ENCODE assay signal across 1 cellular context in genomic region chr7:117871778-117872538, GRCh38.
TF ChIP-seq lines count a peak whose summit lies in the region.

No MANE protein-coding gene starts in this region.

TF ChIP-seq in WTC11, 78 proteins besides CTCF, POLR2A, EP300 and RAD21 (continued from another document):
- TF ChIP-seq IRF1 (CRISPR knock-in tag; IDR thresholded peaks at IDR 0.05) (0 out of 2 replicates have a peak, but pooled peaks have one; percentile 28), NFYB (CRISPR knock-in tag; conservative IDR thresholded peaks at IDR 0.05; ENCODE audit: low read depth) (no peak), SMAD4 (CRISPR knock-in tag; IDR thresholded peaks at IDR 0.05) (no peak), ETV6 (CRISPR knock-in tag; IDR thresholded peaks at IDR 0.05) (peak; percentile 83), MYBL2 (CRISPR knock-in tag; IDR thresholded peaks at IDR 0.05) (no peak), PREB (CRISPR knock-in tag; IDR thresholded peaks at IDR 0.05; ENCODE audit: borderline replicate concordance) (no peak), ZNF671 (CRISPR knock-in tag; IDR thresholded peaks at IDR 0.05) (no peak), NR1H2 (CRISPR knock-in tag; IDR thresholded peaks at IDR 0.05) (no peak), ATF1 (CRISPR knock-in tag; IDR thresholded peaks at IDR 0.05) (no peak), NR3C1 (CRISPR knock-in tag; conservative IDR thresholded peaks at IDR 0.05; ENCODE audit: low read depth) (no peak), HMGA2 (CRISPR knock-in tag; IDR thresholded peaks at IDR 0.05) (no peak), ZNF121 (CRISPR knock-in tag; IDR thresholded peaks at IDR 0.05) (no peak), ESRRA (CRISPR knock-in tag; IDR thresholded peaks at IDR 0.05; ENCODE audit: borderline replicate concordance) (no peak)
- TF ChIP-seq, protein P1, sequence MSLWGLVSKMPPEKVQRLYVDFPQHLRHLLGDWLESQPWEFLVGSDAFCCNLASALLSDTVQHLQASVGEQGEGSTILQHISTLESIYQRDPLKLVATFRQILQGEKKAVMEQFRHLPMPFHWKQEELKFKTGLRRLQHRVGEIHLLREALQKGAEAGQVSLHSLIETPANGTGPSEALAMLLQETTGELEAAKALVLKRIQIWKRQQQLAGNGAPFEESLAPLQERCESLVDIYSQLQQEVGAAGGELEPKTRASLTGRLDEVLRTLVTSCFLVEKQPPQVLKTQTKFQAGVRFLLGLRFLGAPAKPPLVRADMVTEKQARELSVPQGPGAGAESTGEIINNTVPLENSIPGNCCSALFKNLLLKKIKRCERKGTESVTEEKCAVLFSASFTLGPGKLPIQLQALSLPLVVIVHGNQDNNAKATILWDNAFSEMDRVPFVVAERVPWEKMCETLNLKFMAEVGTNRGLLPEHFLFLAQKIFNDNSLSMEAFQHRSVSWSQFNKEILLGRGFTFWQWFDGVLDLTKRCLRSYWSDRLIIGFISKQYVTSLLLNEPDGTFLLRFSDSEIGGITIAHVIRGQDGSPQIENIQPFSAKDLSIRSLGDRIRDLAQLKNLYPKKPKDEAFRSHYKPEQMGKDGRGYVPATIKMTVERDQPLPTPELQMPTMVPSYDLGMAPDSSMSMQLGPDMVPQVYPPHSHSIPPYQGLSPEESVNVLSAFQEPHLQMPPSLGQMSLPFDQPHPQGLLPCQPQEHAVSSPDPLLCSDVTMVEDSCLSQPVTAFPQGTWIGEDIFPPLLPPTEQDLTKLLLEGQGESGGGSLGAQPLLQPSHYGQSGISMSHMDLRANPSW (CRISPR knock-in tag; conservative IDR thresholded peaks at IDR 0.05; ENCODE audit: low read depth), result no peak
